1 cellular context compared by ENCODE assay signal in the genomic region with DNA sequence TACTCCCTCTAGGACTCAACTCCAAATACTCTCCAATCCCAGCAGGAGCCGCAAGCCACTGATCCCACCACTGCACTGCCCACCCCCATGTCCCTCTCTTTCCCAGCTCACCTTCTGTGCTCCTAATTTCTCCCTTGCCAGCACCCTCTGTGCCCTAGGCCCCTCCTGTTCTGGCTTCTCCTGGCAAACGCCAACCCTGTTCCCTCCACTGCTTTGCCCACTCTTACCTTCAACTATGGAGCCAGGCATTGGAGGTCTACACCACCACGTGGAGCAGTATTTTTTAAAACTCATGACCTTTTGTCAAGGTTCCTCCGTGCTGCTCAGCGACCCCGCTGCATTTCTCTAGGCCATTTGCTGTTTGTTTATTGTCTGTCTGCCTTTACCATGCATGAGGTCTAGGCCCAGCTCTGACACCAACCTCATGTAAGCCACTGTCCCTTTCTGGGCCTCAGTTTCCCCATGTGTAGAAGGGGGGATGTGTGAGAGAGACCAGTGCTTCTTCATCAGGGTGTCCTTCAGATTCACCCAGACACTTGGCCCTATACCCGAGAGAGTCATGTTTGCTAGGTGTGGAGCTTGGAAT.
TF ChIP-seq lines count a peak whose summit lies in the region.

No MANE protein-coding gene starts in this region.

TF ChIP-seq in WTC11, 78 proteins besides CTCF, POLR2A, EP300 and RAD21 (continued from another document):
- no peak for TF ChIP-seq MXD4 (CRISPR knock-in tag; IDR thresholded peaks at IDR 0.05; ENCODE audit: borderline replicate concordance)
- TF ChIP-seq, protein P1, sequence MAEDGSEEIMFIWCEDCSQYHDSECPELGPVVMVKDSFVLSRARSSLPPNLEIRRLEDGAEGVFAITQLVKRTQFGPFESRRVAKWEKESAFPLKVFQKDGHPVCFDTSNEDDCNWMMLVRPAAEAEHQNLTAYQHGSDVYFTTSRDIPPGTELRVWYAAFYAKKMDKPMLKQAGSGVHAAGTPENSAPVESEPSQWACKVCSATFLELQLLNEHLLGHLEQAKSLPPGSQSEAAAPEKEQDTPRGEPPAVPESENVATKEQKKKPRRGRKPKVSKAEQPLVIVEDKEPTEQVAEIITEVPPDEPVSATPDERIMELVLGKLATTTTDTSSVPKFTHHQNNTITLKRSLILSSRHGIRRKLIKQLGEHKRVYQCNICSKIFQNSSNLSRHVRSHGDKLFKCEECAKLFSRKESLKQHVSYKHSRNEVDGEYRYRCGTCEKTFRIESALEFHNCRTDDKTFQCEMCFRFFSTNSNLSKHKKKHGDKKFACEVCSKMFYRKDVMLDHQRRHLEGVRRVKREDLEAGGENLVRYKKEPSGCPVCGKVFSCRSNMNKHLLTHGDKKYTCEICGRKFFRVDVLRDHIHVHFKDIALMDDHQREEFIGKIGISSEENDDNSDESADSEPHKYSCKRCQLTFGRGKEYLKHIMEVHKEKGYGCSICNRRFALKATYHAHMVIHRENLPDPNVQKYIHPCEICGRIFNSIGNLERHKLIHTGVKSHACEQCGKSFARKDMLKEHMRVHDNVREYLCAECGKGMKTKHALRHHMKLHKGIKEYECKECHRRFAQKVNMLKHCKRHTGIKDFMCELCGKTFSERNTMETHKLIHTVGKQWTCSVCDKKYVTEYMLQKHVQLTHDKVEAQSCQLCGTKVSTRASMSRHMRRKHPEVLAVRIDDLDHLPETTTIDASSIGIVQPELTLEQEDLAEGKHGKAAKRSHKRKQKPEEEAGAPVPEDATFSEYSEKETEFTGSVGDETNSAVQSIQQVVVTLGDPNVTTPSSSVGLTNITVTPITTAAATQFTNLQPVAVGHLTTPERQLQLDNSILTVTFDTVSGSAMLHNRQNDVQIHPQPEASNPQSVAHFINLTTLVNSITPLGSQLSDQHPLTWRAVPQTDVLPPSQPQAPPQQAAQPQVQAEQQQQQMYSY (CRISPR knock-in tag; IDR thresholded peaks at IDR 0.05), result no peak
- TF ChIP-seq, protein P2, sequence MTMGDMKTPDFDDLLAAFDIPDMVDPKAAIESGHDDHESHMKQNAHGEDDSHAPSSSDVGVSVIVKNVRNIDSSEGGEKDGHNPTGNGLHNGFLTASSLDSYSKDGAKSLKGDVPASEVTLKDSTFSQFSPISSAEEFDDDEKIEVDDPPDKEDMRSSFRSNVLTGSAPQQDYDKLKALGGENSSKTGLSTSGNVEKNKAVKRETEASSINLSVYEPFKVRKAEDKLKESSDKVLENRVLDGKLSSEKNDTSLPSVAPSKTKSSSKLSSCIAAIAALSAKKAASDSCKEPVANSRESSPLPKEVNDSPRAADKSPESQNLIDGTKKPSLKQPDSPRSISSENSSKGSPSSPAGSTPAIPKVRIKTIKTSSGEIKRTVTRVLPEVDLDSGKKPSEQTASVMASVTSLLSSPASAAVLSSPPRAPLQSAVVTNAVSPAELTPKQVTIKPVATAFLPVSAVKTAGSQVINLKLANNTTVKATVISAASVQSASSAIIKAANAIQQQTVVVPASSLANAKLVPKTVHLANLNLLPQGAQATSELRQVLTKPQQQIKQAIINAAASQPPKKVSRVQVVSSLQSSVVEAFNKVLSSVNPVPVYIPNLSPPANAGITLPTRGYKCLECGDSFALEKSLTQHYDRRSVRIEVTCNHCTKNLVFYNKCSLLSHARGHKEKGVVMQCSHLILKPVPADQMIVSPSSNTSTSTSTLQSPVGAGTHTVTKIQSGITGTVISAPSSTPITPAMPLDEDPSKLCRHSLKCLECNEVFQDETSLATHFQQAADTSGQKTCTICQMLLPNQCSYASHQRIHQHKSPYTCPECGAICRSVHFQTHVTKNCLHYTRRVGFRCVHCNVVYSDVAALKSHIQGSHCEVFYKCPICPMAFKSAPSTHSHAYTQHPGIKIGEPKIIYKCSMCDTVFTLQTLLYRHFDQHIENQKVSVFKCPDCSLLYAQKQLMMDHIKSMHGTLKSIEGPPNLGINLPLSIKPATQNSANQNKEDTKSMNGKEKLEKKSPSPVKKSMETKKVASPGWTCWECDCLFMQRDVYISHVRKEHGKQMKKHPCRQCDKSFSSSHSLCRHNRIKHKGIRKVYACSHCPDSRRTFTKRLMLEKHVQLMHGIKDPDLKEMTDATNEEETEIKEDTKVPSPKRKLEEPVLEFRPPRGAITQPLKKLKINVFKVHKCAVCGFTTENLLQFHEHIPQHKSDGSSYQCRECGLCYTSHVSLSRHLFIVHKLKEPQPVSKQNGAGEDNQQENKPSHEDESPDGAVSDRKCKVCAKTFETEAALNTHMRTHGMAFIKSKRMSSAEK (CRISPR knock-in tag; IDR thresholded peaks at IDR 0.05; ENCODE audit: borderline replicate concordance), result no peak
- TF ChIP-seq, protein P3, sequence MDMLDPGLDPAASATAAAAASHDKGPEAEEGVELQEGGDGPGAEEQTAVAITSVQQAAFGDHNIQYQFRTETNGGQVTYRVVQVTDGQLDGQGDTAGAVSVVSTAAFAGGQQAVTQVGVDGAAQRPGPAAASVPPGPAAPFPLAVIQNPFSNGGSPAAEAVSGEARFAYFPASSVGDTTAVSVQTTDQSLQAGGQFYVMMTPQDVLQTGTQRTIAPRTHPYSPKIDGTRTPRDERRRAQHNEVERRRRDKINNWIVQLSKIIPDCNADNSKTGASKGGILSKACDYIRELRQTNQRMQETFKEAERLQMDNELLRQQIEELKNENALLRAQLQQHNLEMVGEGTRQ (CRISPR knock-in tag; IDR thresholded peaks at IDR 0.05), result no peak
- no peak for TF ChIP-seq ETV6 (CRISPR knock-in tag; IDR thresholded peaks at IDR 0.05)
- TF ChIP-seq MYBL2 (CRISPR knock-in tag; IDR thresholded peaks at IDR 0.05), result no peak
- no peak for TF ChIP-seq ZNF416 (CRISPR knock-in tag; IDR thresholded peaks at IDR 0.05)
- no peak for TF ChIP-seq SP1 (CRISPR knock-in tag; conservative IDR thresholded peaks at IDR 0.05)
